Comparison of ENCODE assay signal across 13 cellular contexts in genomic region chr17:65638221-65638940, GRCh38.
DNase-seq lines count a peak whose midpoint lies in the region; FAIRE-seq and TF ChIP-seq lines count a peak whose summit lies in the region.
"Had no signal": no experiment of that assay in that cellular context is flagged by ENCODE, and none has a peak within 500 bp of the region (broad histone marks: within the 10 kb centered on the region; RNA-seq: fewer than 3 reads in every experiment).

No MANE protein-coding gene starts in this region.

- FAIRE-seq in GM19239 (lab: Jason Lieb, UNC) = no peak
- FAIRE-seq: GM12891 had no signal

- DNase-seq in NCI-H82 (lab: John Stamatoyannopoulos, UW) (peak; percentile 70), NCI-H82 treated with DMSO at 0.1 percent for 48 hours (lab: John Stamatoyannopoulos, UW; ENCODE audit: unreplicated experiment) (no peak), SHP77 treated with DMSO at 0.1 percent for 48 hours (lab: John Stamatoyannopoulos, UW) (peak; percentile 68), hepatic stellate cell (ENCODE audit: low spot score) (peak; percentile 9), superior temporal gyrus (ENCODE audit: extremely low spot score) (peak; percentile 53), GM13977 (ENCODE audit: low spot score) (no peak), NCI-H526 treated with DMSO at 0.1 percent for 48 hours (lab: John Stamatoyannopoulos, UW) (no peak), GM19239 (ENCODE audit: insufficient read length, low spot score) (no peak)
- DNase-seq: DND-41; effector memory CD8-positive, alpha-beta T cell; heart left ventricle; NCI-H446 had no signal

- no peak for TF ChIP-seq CTCF in GM13977 (IDR thresholded peaks at IDR 0.05; ENCODE audit: extremely low read depth, insufficient read depth, missing control alignments)

- in situ Hi-C loops in GM13977 (cut with MboI; ENCODE audit: low pct_unique_long_range_greater_than_20kb, low sequenced_read_pairs, unreplicated experiment) = no loop called here

Comparison
In these comparisons a context has a peak if more than half of its experiments do, and no peak if none do; other contexts are left out.
1. DNase-seq: peak in NCI-H82 (single experiment), SHP77 treated with DMSO at 0.1 percent for 48 hours (single experiment), hepatic stellate cell (single experiment) and superior temporal gyrus (single experiment); none in NCI-H82 treated with DMSO at 0.1 percent for 48 hours (single experiment), GM13977 (single experiment), NCI-H526 treated with DMSO at 0.1 percent for 48 hours (single experiment) and GM19239 (single experiment).